8 cellular contexts compared by ENCODE assay signal in genomic region chr21:37658994-37659458, GRCh38.
DNase-seq lines count a peak whose midpoint lies in the region; ATAC-seq and TF ChIP-seq lines count a peak whose summit lies in the region.

No MANE protein-coding gene starts in this region.

- no peak overlapping the region for H3K4me3 ChIP-seq in GM23338

- H3K79me2 ChIP-seq in GM23338 (replicated peaks; ENCODE audit: insufficient read depth), result no peaks in the 10 kb centered on the region

- no peak overlapping the region for H3K4me2 ChIP-seq in GM23338

- ATAC-seq in GM23338, result no peak
- ATAC-seq in activated naive CD8-positive, alpha-beta T cell treated with anti-CD3 and anti-CD28 coated beads, Interleukin-2, amount 50 U/mL, for 24 hours, result peak; percentile 15
- ATAC-seq in sciatic nerve, result peak; percentile 89
- no peak for ATAC-seq in natural killer cell treated with Interleukin-12 subunit alpha and Interleukin-12 subunit beta and Interleukin-15 and Interleukin-18, amount 100 ng/mL, for 72 hours
- ATAC-seq in GM19035 (IDR thresholded peaks at IDR 0.05; ENCODE audit: unreplicated experiment), result no peak

- H3K36me3 ChIP-seq in GM23338 (ENCODE audit: insufficient read depth), result peaks cover 3% of the 10 kb centered on the region; the same call in 1 of the 2 replicates

- intact Hi-C loops in sciatic nerve (cut with DNase I), result no loop called here

- H2AFZ ChIP-seq in GM23338, result peak overlapping the region; percentile 90

- H3K4me1 Mint-ChIP-seq in GM23338, result peaks cover 7% of the 10 kb centered on the region; the same call in 1 of the 3 replicates
- H3K4me1 Mint-ChIP-seq in activated naive CD8-positive, alpha-beta T cell treated with anti-CD3 and anti-CD28 coated beads, Interleukin-2, amount 50 U/mL, for 24 hours, result peaks cover 2% of the 10 kb centered on the region
- H3K4me1 Mint-ChIP-seq in natural killer cell treated with Interleukin-12 subunit alpha and Interleukin-12 subunit beta and Interleukin-15 and Interleukin-18, amount 100 ng/mL, for 72 hours (ENCODE audit: low read depth in 2 of 2), result no peaks in the 10 kb centered on the region

- no peaks in the 10 kb centered on the region for H3K4me1 ChIP-seq in GM23338 (ENCODE audit: insufficient read depth)

- no peak for TF ChIP-seq CTCF in GM23338 (conservative IDR thresholded peaks at IDR 0.05; ENCODE audit: low read depth in 2 of 2)

- no peaks in the 10 kb centered on the region for H3K27me3 Mint-ChIP-seq in GM23338 (ENCODE audit: insufficient read depth, low read depth, poor library complexity)
- H3K27me3 Mint-ChIP-seq in activated naive CD8-positive, alpha-beta T cell treated with anti-CD3 and anti-CD28 coated beads, Interleukin-2, amount 50 U/mL, for 24 hours, result peaks cover 7% of the 10 kb centered on the region
- H3K27me3 Mint-ChIP-seq in natural killer cell treated with Interleukin-12 subunit alpha and Interleukin-12 subunit beta and Interleukin-15 and Interleukin-18, amount 100 ng/mL, for 72 hours, result peaks cover 10 to 12% of the 10 kb centered on the region in 2 donors

- H3F3A ChIP-seq in GM23338 (replicated peaks; ENCODE audit: low read depth), result no peaks in the 10 kb centered on the region

- no peaks in the 10 kb centered on the region; the same call in 2 of the 3 replicates for H3K36me3 Mint-ChIP-seq in GM23338 (ENCODE audit: low read depth)
- H3K36me3 Mint-ChIP-seq in activated naive CD8-positive, alpha-beta T cell treated with anti-CD3 and anti-CD28 coated beads, Interleukin-2, amount 50 U/mL, for 24 hours (ENCODE audit: low read depth), result no peaks in the 10 kb centered on the region
- no peaks in the 10 kb centered on the region for H3K36me3 Mint-ChIP-seq in natural killer cell treated with Interleukin-12 subunit alpha and Interleukin-12 subunit beta and Interleukin-15 and Interleukin-18, amount 100 ng/mL, for 72 hours

- H3K4me3 Mint-ChIP-seq in GM23338, result no peak overlapping the region
- no peak overlapping the region for H3K4me3 Mint-ChIP-seq in activated naive CD8-positive, alpha-beta T cell treated with anti-CD3 and anti-CD28 coated beads, Interleukin-2, amount 50 U/mL, for 24 hours
- H3K4me3 Mint-ChIP-seq in natural killer cell treated with Interleukin-12 subunit alpha and Interleukin-12 subunit beta and Interleukin-15 and Interleukin-18, amount 100 ng/mL, for 72 hours, result no peak overlapping the region

- H3K27ac ChIP-seq in GM23338 (ENCODE audit: low read depth), result no peak overlapping the region

- peaks cover 10% of the 10 kb centered on the region for H3K9me2 ChIP-seq in GM23338 (ENCODE audit: insufficient read depth)

- H3K27me3 ChIP-seq in GM23338 (ENCODE audit: insufficient read depth), result no peaks in the 10 kb centered on the region

- DNase-seq in GM23338 (ENCODE audit: low spot score) (no peak), glomerular visceral epithelial cell (ENCODE audit: extremely low spot score) (peak; percentile 75), sciatic nerve (ENCODE audit: low spot score) (no peak), NCI-H524 treated with DMSO at 0.1 percent for 48 hours (lab: John Stamatoyannopoulos, UW) (no peak), NOMO-1 (lab: John Stamatoyannopoulos, UW; ENCODE audit: unreplicated experiment in 2 of 2) (no peak)
- no peak for DNase-seq in activated naive CD8-positive, alpha-beta T cell treated with anti-CD3 and anti-CD28 coated beads, Interleukin-2, amount 50 U/mL, for 24 hours
- DNase-seq in natural killer cell treated with Interleukin-12 subunit alpha and Interleukin-12 subunit beta and Interleukin-15 and Interleukin-18, amount 100 ng/mL, for 72 hours (ENCODE audit: low spot score), result no peak

- no peak overlapping the region for H3K27ac Mint-ChIP-seq in GM23338
- H3K27ac Mint-ChIP-seq in activated naive CD8-positive, alpha-beta T cell treated with anti-CD3 and anti-CD28 coated beads, Interleukin-2, amount 50 U/mL, for 24 hours, result no peak overlapping the region
- no peak overlapping the region for H3K27ac Mint-ChIP-seq in natural killer cell treated with Interleukin-12 subunit alpha and Interleukin-12 subunit beta and Interleukin-15 and Interleukin-18, amount 100 ng/mL, for 72 hours

- no peaks in the 10 kb centered on the region for H4K20me1 ChIP-seq in GM23338 (replicated peaks; ENCODE audit: insufficient read depth)

- H3K9me3 Mint-ChIP-seq in GM23338, result peaks cover 2% of the 10 kb centered on the region; the same call in 2 of the 3 replicates
- H3K9me3 Mint-ChIP-seq in activated naive CD8-positive, alpha-beta T cell treated with anti-CD3 and anti-CD28 coated beads, Interleukin-2, amount 50 U/mL, for 24 hours, result no peaks in the 10 kb centered on the region
- H3K9me3 Mint-ChIP-seq in natural killer cell treated with Interleukin-12 subunit alpha and Interleukin-12 subunit beta and Interleukin-15 and Interleukin-18, amount 100 ng/mL, for 72 hours, result no peaks in the 10 kb centered on the region

TF ChIP-seq in GM23338, 12 proteins besides CTCF, POLR2A, EP300 and RAD21 (continues in another document):
- TF ChIP-seq ZNF331 (CRISPR knock-in tag; IDR thresholded peaks at IDR 0.05; ENCODE audit: low read depth) (no peak), EZH2phosphoT487 (IDR thresholded peaks at IDR 0.05; ENCODE audit: unreplicated experiment) (no peak), CREB1 (CRISPR knock-in tag; IDR thresholded peaks at IDR 0.05; ENCODE audit: low read depth) (no peak)
- TF ChIP-seq, protein P1, sequence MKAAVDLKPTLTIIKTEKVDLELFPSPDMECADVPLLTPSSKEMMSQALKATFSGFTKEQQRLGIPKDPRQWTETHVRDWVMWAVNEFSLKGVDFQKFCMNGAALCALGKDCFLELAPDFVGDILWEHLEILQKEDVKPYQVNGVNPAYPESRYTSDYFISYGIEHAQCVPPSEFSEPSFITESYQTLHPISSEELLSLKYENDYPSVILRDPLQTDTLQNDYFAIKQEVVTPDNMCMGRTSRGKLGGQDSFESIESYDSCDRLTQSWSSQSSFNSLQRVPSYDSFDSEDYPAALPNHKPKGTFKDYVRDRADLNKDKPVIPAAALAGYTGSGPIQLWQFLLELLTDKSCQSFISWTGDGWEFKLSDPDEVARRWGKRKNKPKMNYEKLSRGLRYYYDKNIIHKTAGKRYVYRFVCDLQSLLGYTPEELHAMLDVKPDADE (IDR thresholded peaks at IDR 0.05), result no peak
- TF ChIP-seq, protein P2, sequence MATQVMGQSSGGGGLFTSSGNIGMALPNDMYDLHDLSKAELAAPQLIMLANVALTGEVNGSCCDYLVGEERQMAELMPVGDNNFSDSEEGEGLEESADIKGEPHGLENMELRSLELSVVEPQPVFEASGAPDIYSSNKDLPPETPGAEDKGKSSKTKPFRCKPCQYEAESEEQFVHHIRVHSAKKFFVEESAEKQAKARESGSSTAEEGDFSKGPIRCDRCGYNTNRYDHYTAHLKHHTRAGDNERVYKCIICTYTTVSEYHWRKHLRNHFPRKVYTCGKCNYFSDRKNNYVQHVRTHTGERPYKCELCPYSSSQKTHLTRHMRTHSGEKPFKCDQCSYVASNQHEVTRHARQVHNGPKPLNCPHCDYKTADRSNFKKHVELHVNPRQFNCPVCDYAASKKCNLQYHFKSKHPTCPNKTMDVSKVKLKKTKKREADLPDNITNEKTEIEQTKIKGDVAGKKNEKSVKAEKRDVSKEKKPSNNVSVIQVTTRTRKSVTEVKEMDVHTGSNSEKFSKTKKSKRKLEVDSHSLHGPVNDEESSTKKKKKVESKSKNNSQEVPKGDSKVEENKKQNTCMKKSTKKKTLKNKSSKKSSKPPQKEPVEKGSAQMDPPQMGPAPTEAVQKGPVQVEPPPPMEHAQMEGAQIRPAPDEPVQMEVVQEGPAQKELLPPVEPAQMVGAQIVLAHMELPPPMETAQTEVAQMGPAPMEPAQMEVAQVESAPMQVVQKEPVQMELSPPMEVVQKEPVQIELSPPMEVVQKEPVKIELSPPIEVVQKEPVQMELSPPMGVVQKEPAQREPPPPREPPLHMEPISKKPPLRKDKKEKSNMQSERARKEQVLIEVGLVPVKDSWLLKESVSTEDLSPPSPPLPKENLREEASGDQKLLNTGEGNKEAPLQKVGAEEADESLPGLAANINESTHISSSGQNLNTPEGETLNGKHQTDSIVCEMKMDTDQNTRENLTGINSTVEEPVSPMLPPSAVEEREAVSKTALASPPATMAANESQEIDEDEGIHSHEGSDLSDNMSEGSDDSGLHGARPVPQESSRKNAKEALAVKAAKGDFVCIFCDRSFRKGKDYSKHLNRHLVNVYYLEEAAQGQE (IDR thresholded peaks at IDR 0.05; ENCODE audit: unreplicated experiment), result no peak

Comparison
In these comparisons a context has a peak if more than half of its experiments do, and no peak if none do; other contexts are left out.
1. ATAC-seq: peak in activated naive CD8-positive, alpha-beta T cell treated with anti-CD3 and anti-CD28 coated beads, Interleukin-2, amount 50 U/mL, for 24 hours (single experiment) and sciatic nerve (single experiment); none in GM23338 (single experiment), natural killer cell treated with Interleukin-12 subunit alpha and Interleukin-12 subunit beta and Interleukin-15 and Interleukin-18, amount 100 ng/mL, for 72 hours (0 of 2) and GM19035 (single experiment).